1 cellular context compared by ENCODE assay signal in genomic region chr1:228283043-228283371, GRCh38.
TF ChIP-seq lines count a peak whose summit lies in the region.

No MANE protein-coding gene starts in this region.

TF ChIP-seq in H1, 55 proteins besides CTCF, POLR2A, EP300 and RAD21:
- no peak for TF ChIP-seq GABPA (IDR thresholded peaks at IDR 0.05; ENCODE audit: borderline replicate concordance, insufficient read depth, low read length)
- TF ChIP-seq CEBPB (IDR thresholded peaks at IDR 0.05; ENCODE audit: low read depth, low read length) = no peak
- no peak for TF ChIP-seq POU5F1 (IDR thresholded peaks at IDR 0.05; ENCODE audit: low read depth, low read length)
- TF ChIP-seq YY1 (IDR thresholded peaks at IDR 0.05; ENCODE audit: low read depth, low read length) = no peak
- no peak for TF ChIP-seq CREB1 (IDR thresholded peaks at IDR 0.05)
- no peak for TF ChIP-seq CBX5 (IDR thresholded peaks at IDR 0.05; ENCODE audit: low read depth, low read length)
- TF ChIP-seq CHD1 (IDR thresholded peaks at IDR 0.05; ENCODE audit: low read depth, low read length) = no peak
- TF ChIP-seq BRCA1 (IDR thresholded peaks at IDR 0.05; ENCODE audit: low read depth, low read length) = no peak
- no peak for TF ChIP-seq BACH1 (IDR thresholded peaks at IDR 0.05; ENCODE audit: low read length)
- TF ChIP-seq CHD2 (IDR thresholded peaks at IDR 0.05; ENCODE audit: low read length) = no peak
- no peak for TF ChIP-seq E2F6 (IDR thresholded peaks at IDR 0.05)
- no peak for TF ChIP-seq FOSL1 (IDR thresholded peaks at IDR 0.05; ENCODE audit: insufficient read depth, low read depth, low read length)
- TF ChIP-seq POLR2AphosphoS5 (IDR thresholded peaks at IDR 0.05; ENCODE audit: low read depth, low read length) = no peak
- TF ChIP-seq CTBP2 (IDR thresholded peaks at IDR 0.05; ENCODE audit: borderline replicate concordance, insufficient read depth, insufficient read length, low read length) = no peak
TF ChIP-seq in H1: peak in this region for 0.
